ENCODE assay signal across 1 cellular context in genomic region chr17:40348562-40349476, GRCh38.
TF ChIP-seq lines count a peak whose summit lies in the region.

No MANE protein-coding gene starts in this region.

TF ChIP-seq in GM23338, 12 proteins besides CTCF, POLR2A, EP300 and RAD21 (continued from another document):
- no peak for TF ChIP-seq ZNF462 (CRISPR knock-in tag; IDR thresholded peaks at IDR 0.05)
- no peak for TF ChIP-seq CREB1 (CRISPR knock-in tag; IDR thresholded peaks at IDR 0.05; ENCODE audit: low read depth)
- TF ChIP-seq NANOG (IDR thresholded peaks at IDR 0.05; ENCODE audit: borderline replicate concordance) = no peak
- no peak for TF ChIP-seq EZH2 (IDR thresholded peaks at IDR 0.05; ENCODE audit: low read depth, unreplicated experiment)
- TF ChIP-seq JUNB (IDR thresholded peaks at IDR 0.05; ENCODE audit: unreplicated experiment) = no peak
- TF ChIP-seq REST (IDR thresholded peaks at IDR 0.05; ENCODE audit: unreplicated experiment) = no peak
- no peak for TF ChIP-seq STAT1 (IDR thresholded peaks at IDR 0.05; ENCODE audit: unreplicated experiment)
- TF ChIP-seq EZH2phosphoT487 (IDR thresholded peaks at IDR 0.05; ENCODE audit: unreplicated experiment) = no peak
- TF ChIP-seq ZNF331 (CRISPR knock-in tag; IDR thresholded peaks at IDR 0.05; ENCODE audit: low read depth) = no peak
- no peak for TF ChIP-seq POLR2AphosphoS5 (IDR thresholded peaks at IDR 0.05; ENCODE audit: low read depth)
TF ChIP-seq in GM23338: peak in this region for 0.
